15 cellular contexts compared by ENCODE assay signal in the genomic region with DNA sequence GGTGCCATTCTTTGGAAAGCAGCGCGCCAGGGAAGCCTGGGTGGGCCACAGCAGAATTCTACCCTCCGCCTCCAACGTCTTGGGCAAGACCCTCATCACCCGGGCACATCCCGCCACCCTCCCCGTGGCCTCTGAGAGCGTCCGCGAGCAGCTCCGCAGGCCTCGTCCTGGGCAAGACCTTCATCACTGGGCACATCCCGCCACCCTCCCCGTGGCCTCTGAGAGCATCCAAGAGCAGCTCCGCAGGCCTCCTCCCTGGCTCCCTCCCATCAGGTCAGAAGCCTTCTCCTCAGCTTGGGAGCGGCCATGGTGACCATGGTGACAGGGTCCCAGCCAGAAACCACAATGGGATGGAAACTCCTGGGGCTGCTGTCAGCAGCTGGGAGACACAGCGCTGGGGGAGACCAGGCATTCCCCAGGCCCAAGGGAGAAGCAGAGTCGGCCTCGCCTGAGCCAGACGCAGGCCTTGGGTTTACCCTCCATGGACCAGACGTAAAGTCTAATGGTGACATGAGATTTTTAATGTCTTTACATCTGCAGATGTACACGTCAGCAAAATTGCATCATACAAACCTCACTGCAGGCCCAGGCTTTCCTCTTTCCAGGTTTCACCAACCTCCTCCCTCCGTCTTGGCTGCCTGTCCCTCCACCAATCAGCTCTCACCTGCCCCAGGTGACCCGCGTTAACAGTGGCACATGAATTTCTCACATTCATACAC. TPM values are rescaled to one million over a fixed set of nuclear protein-coding genes. Genes with fewer than 3 reads are reported as not detected.
DNase-seq lines count a peak whose midpoint lies in the region; ATAC-seq, FAIRE-seq and TF ChIP-seq lines count a peak whose summit lies in the region.
"Had no signal": no experiment of that assay in that cellular context is flagged by ENCODE, and none has a peak within 500 bp of the region (broad histone marks: within the 10 kb centered on the region; RNA-seq: fewer than 3 reads in every experiment).

No MANE protein-coding gene starts in this region.

- H3K79me2 ChIP-seq in HepG2 (ENCODE audit: insufficient read depth, low read length) = no peaks in the 10 kb centered on the region

- BruUV-seq in HepG2 (replicated peaks; lab: Mats Ljungman, UMichigan) = no TSS peak

- TF ChIP-seq POLR2A in Peyer's patch (IDR thresholded peaks at IDR 0.05) (no peak), HepG2 (IDR thresholded peaks at IDR 0.05; ENCODE audit: insufficient read depth in 1 of 2, low read depth in 2 of 2, low read length in 2 of 2) (no peak), spleen (IDR thresholded peaks at IDR 0.05) (no peak)

- H3K9ac ChIP-seq in BLaER1 (no peak overlapping the region), HepG2 (ENCODE audit: insufficient read depth, low read depth, low read length) (no peak overlapping the region)
- H3K9ac ChIP-seq: KMS-11 had no signal

- TF ChIP-seq RAD21 in HepG2 (CRISPR knock-in tag; IDR thresholded peaks at IDR 0.05) = no peak

- H3K36me3 ChIP-seq in BLaER1 (no peaks in the 10 kb centered on the region), Peyer's patch (no peaks in the 10 kb centered on the region), HepG2 (replicated peaks in 1 of 2; ENCODE audit: control insufficient read depth in 1 of 2, insufficient read depth in 2 of 2, low read length in 2 of 2) (no peaks in the 10 kb centered on the region), spleen (no peaks in the 10 kb centered on the region)

- H3K4me1 ChIP-seq in BLaER1 = peaks cover 36% of the 10 kb centered on the region
- H3K4me1 ChIP-seq in Peyer's patch = no peaks in the 10 kb centered on the region
- no peaks in the 10 kb centered on the region for H3K4me1 ChIP-seq in HepG2 (ENCODE audit: insufficient read depth, low read length)
- H3K4me1 ChIP-seq in spleen = no peaks in the 10 kb centered on the region

- no peaks in the 10 kb centered on the region for H3K27me3 ChIP-seq in BLaER1
- no peaks in the 10 kb centered on the region for H3K27me3 ChIP-seq in Peyer's patch
- H3K27me3 ChIP-seq in HepG2 (ENCODE audit: control insufficient read depth in 1 of 2, insufficient read depth in 2 of 2, low read length in 2 of 2) = peaks cover 6 to 73% of the 10 kb centered on the region in 2 experiments; a peak in 4 of 5 replicates
- peaks cover 0 to 11% (median 0%) of the 10 kb centered on the region in 7 donors for H3K27me3 ChIP-seq in spleen (replicated peaks in 1 of 7)

- H3K9me3 ChIP-seq in BLaER1 = no peaks in the 10 kb centered on the region
- no peaks in the 10 kb centered on the region for H3K9me3 ChIP-seq in Peyer's patch
- H3K9me3 ChIP-seq in HepG2 (ENCODE audit: low read length) = no peaks in the 10 kb centered on the region
- no peaks in the 10 kb centered on the region for H3K9me3 ChIP-seq in spleen

- peak in 2 of 3 donors; percentile 25 to 28 for DNase-seq in Peyer's patch
- no peak for DNase-seq in HepG2 (ENCODE audit: low spot score)
- peak; percentile 50 for DNase-seq in spleen
- no peak for DNase-seq in NCI-H1436 treated with DMSO at 0.1 percent for 48 hours (lab: John Stamatoyannopoulos, UW)
- no peak for DNase-seq in NCI-H345 (lab: John Stamatoyannopoulos, UW)
- DNase-seq in RCC 7860 (ENCODE audit: low spot score) = no peak
- DNase-seq: C1 segment of cervical spinal cord, EL, HFFc6, NCI-H2029 treated with DMSO at 0.1 percent for 48 hours, SHP77 treated with DMSO at 0.1 percent for 48 hours had no signal

- peak overlapping the region; percentile 34 for H3K4me2 ChIP-seq in BLaER1
- H3K4me2 ChIP-seq in HepG2 (ENCODE audit: low read depth, low read length) = no peak overlapping the region
- H3K4me2 ChIP-seq: KMS-11 had no signal

- no peak overlapping the region for H3K27ac ChIP-seq in BLaER1
- no peak overlapping the region for H3K27ac ChIP-seq in Peyer's patch
- no peak overlapping the region for H3K27ac ChIP-seq in HepG2 (ENCODE audit: extremely low read length, insufficient read depth, low read length)
- H3K27ac ChIP-seq in spleen = no peak overlapping the region
- H3K27ac ChIP-seq: KMS-11 had no signal

- FAIRE-seq in HepG2 (lab: Jason Lieb, UNC) (no peak), RCC 7860 (lab: Jason Lieb, UNC) (no peak)
- FAIRE-seq: H1 had no signal

- intact Hi-C loops in HepG2 (cut with micrococcal nuclease; ENCODE audit: unreplicated experiment) (no loop called here), spleen (cut with DNase I; ENCODE audit: low total_unique reads) (no loop called here)

- CTCF ChIA-PET in HepG2 (lab: Yijun Ruan, JAX; ENCODE audit: low intra/inter-chr PET ratio, low total read pairs) = no interaction called here

- H2AFZ ChIP-seq in HepG2 (ENCODE audit: low read length) = no peak overlapping the region

- TF ChIP-seq CTCF in Peyer's patch (IDR thresholded peaks at IDR 0.05) (no peak), HepG2 (CRISPR knock-in tag; IDR thresholded peaks at IDR 0.05) (no peak), spleen (IDR thresholded peaks at IDR 0.05 in 8 of 11, conservative IDR thresholded peaks at IDR 0.05 in 3 of 11) (no peak)

- no peak for ATAC-seq in HepG2
- ATAC-seq: Panc1 had no signal

- no peaks in the 10 kb centered on the region for H4K20me1 ChIP-seq in BLaER1
- no peaks in the 10 kb centered on the region for H4K20me1 ChIP-seq in HepG2 (ENCODE audit: insufficient read depth, low read length)

- in situ Hi-C loops in HepG2 (cut with HindIII; ENCODE audit: extremely low pct_ligation_motif_present, low pct_unique_long_range_greater_than_20kb) = no loop called here

- WGBS in HepG2 (ENCODE audit: low lambda C conversion rate) = 26% methylated on average over 11 of the region's 25 CpGs
- 84 to 91% (median 86%) methylated on average over 25 of the region's 25 CpGs for WGBS in spleen, 5 donors

- H3K4me3 ChIP-seq in BLaER1 (no peak overlapping the region), Peyer's patch (no peak overlapping the region), HepG2 (replicated peaks in 1 of 3; ENCODE audit: insufficient read depth in 1 of 3, low read depth in 2 of 3, low read length in 3 of 3) (no peak overlapping the region), spleen (no peak overlapping the region)

- no peak for TF ChIP-seq EP300 in HepG2 (IDR thresholded peaks at IDR 0.05; ENCODE audit: low read depth in 2 of 2, low read length in 2 of 2)
- TF ChIP-seq EP300 in HepG2 (CRISPR knock-in tag; IDR thresholded peaks at IDR 0.05; ENCODE audit: borderline replicate concordance) = no peak

- POLR2A ChIA-PET in HepG2 (lab: Yijun Ruan, JAX) = no interaction called here

TF ChIP-seq in HepG2, 621 proteins besides CTCF, POLR2A, EP300 and RAD21 (continues in another document):
- TF ChIP-seq CHD4 (IDR thresholded peaks at IDR 0.05; ENCODE audit: borderline replicate concordance, low read length) = no peak
- TF ChIP-seq, protein P1, sequence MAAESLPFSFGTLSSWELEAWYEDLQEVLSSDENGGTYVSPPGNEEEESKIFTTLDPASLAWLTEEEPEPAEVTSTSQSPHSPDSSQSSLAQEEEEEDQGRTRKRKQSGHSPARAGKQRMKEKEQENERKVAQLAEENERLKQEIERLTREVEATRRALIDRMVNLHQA (CRISPR knock-in tag; IDR thresholded peaks at IDR 0.05) = no peak

RNA-seq across cellular contexts. Expression of a gene that starts 55.1 kb away (rescaled TPM):
- total RNA-seq in Peyer's patch (10 to 100 TPM; 34.3 to 87.5 (median 48.5) TPM), HepG2 (2016; rRNA removed; fragmentation: Illumina TruSeq; extraction: Trizol) (33.2 and 34.4 TPM in 2 replicates), spleen (10 to 100 TPM; 28.0 to 41.2 (median 35.3) TPM)
- 47.7 and 48.9 TPM in 2 replicates for total RNA-seq in HepG2 (2016; cell fraction: cytosol; rRNA removed; fragmentation: Illumina TruSeq; extraction: Trizol; ENCODE audit: low read depth)
- 31.4 and 33.7 TPM in 2 replicates for total RNA-seq in HepG2 (2016; cell fraction: insoluble cytoplasmic fraction; rRNA removed; fragmentation: Illumina TruSeq; extraction: Trizol)
- 86.0 and 86.6 TPM in 2 replicates for total RNA-seq in HepG2 (2016; cell fraction: membrane; rRNA removed; fragmentation: Illumina TruSeq; extraction: Trizol)
- 29.7 and 31.1 TPM in 2 replicates for total RNA-seq in HepG2 (2016; cell fraction: nucleus; rRNA removed; fragmentation: Illumina TruSeq; extraction: Trizol)
- polyA plus RNA-seq in HepG2 (2011; rRNA removed) (32.7 TPM in 2 replicates), spleen (10 to 100 TPM; 15.6 to 21.0 (median 17.3) TPM)
- 31.1 and 33.7 TPM in 2 replicates for polyA plus RNA-seq in HepG2 (2011; cell fraction: cytosol; rRNA removed)
- 42.0 and 48.5 TPM in 2 replicates for polyA plus RNA-seq in HepG2 (2011; cell fraction: nucleus; rRNA removed)
- polyA plus RNA-seq in HepG2 (2012) = 26.5 and 33.1 TPM in 2 replicates
- polyA plus RNA-seq in HepG2 (2016; cell fraction: cytosol; fragmentation: Illumina TruSeq; extraction: Trizol; ENCODE audit: low read depth) = 64.7 and 70.1 TPM in 2 replicates
- 40.4 and 47.0 TPM in 2 replicates for polyA plus RNA-seq in HepG2 (2016; cell fraction: insoluble cytoplasmic fraction; fragmentation: Illumina TruSeq; extraction: Trizol; ENCODE audit: low read depth)
- polyA plus RNA-seq in HepG2 (2016; cell fraction: membrane; fragmentation: Illumina TruSeq; extraction: Trizol; ENCODE audit: low read depth) = 94.1 and 94.6 TPM in 2 replicates
- 53.3 and 54.4 TPM in 2 replicates for polyA plus RNA-seq in HepG2 (2016; cell fraction: nucleus; fragmentation: Illumina TruSeq; extraction: Trizol; ENCODE audit: insufficient read depth, low read depth)
- 40.2 and 62.1 TPM in 2 replicates for polyA minus RNA-seq in HepG2 (2011; rRNA and poly(A)+ RNA removed; ENCODE audit: low replicate concordance)
- 16.4 and 18.6 TPM in 2 replicates for polyA minus RNA-seq in HepG2 (2011; cell fraction: cytosol; rRNA and poly(A)+ RNA removed)
- polyA minus RNA-seq in HepG2 (2011; cell fraction: nucleus; rRNA and poly(A)+ RNA removed) = 44.7 and 44.8 TPM in 2 replicates

Comparison
In these comparisons a context has a peak if more than half of its experiments do, and no peak if none do; other contexts are left out.
1. DNase-seq: peak in Peyer's patch (2 of 3) and spleen (single experiment); none in HepG2 (single experiment), NCI-H1436 treated with DMSO at 0.1 percent for 48 hours (single experiment), NCI-H345 (single experiment) and RCC 7860 (single experiment).